Comparison of ENCODE assay signal across 29 cellular contexts in genomic region chr6:128952902-128953301, GRCh38.
"Had no signal": no experiment of that assay in that cellular context is flagged by ENCODE, and none has a peak within 500 bp of the region (broad histone marks: within the 10 kb centered on the region; RNA-seq: fewer than 3 reads in every experiment).

No MANE protein-coding gene starts in this region.

- DNase-seq: activated B cell treated with CpG ODN at 0.5 μM for 24 hours; activated CD4-positive, alpha-beta T cell treated with anti-CD3 and anti-CD28 coated beads for 48 hours; activated CD4-positive, alpha-beta T cell treated with anti-CD3 and anti-CD28 coated beads, Interleukin-2, amount 50 U/mL, for 1 hour; activated CD4-positive, alpha-beta T cell treated with anti-CD3 and anti-CD28 coated beads, Interleukin-2, amount 50 U/mL, for 48 hours; activated CD8-positive, alpha-beta memory T cell treated with anti-CD3 and anti-CD28 coated beads for 24 hours; activated CD8-positive, alpha-beta T cell treated with anti-CD3 and anti-CD28 coated beads for 36 hours; activated effector memory CD4-positive, alpha-beta T cell treated with Interleukin-2 at 50 U/mL for 16 hours; activated gamma-delta T cell treated with Interleukin-2 at 50 U/mL for 16 hours; activated naive CD4-positive, alpha-beta T cell treated with anti-CD3 and anti-CD28 coated beads, Interleukin-2, amount 50 U/mL, for 16 hours; activated naive CD4-positive, alpha-beta T cell treated with Interleukin-2 at 50 U/mL for 16 hours; activated T-cell treated with anti-CD3 and anti-CD28 coated beads, Interleukin-2, amount 50 U/mL, for 4 hours; amniotic stem cell; anterior cingulate cortex; brain microvascular endothelial cell; caudate nucleus; cortex of kidney; dermis blood vessel endothelial cell; effector CD4-positive, alpha-beta T cell; effector memory CD8-positive, alpha-beta T cell; erythroblast; foreskin keratinocyte; gastrocnemius medialis; glutamatergic neuron; T-cell; T1000; WERI-Rb-1 had no signal

- H3K4me1 ChIP-seq: foreskin keratinocyte, gastrocnemius medialis had no signal

- H3K36me3 ChIP-seq: brain microvascular endothelial cell, esophagus muscularis mucosa, gastrocnemius medialis, WERI-Rb-1 had no signal

- ATAC-seq: activated CD4-positive, CD25-positive, alpha-beta regulatory T cell treated with anti-CD3 and anti-CD28 coated beads, Interleukin-2, amount 50 U/mL, for 24 hours; activated CD8-positive, alpha-beta T cell treated with anti-CD3 and anti-CD28 coated beads for 36 hours; activated T-cell treated with anti-CD3 and anti-CD28 coated beads, Interleukin-2, amount 50 U/mL, for 4 hours; activated T-helper 17 cell treated with anti-CD3 and anti-CD28 coated beads, Interleukin-2, amount 50 U/mL, for 72 hours; effector memory CD8-positive, alpha-beta T cell; foreskin keratinocyte; gastrocnemius medialis; T-cell had no signal

- H3K27ac ChIP-seq: brain microvascular endothelial cell, esophagus muscularis mucosa, foreskin keratinocyte, gastrocnemius medialis, WERI-Rb-1 had no signal

- H3K9me3 ChIP-seq: esophagus muscularis mucosa, gastrocnemius medialis had no signal

- H3K27me3 ChIP-seq: brain microvascular endothelial cell, esophagus muscularis mucosa, gastrocnemius medialis had no signal

- H3K4me3 ChIP-seq: esophagus muscularis mucosa, gastrocnemius medialis had no signal
